ENCODE assay signal across 10 cellular contexts in the genomic region with DNA sequence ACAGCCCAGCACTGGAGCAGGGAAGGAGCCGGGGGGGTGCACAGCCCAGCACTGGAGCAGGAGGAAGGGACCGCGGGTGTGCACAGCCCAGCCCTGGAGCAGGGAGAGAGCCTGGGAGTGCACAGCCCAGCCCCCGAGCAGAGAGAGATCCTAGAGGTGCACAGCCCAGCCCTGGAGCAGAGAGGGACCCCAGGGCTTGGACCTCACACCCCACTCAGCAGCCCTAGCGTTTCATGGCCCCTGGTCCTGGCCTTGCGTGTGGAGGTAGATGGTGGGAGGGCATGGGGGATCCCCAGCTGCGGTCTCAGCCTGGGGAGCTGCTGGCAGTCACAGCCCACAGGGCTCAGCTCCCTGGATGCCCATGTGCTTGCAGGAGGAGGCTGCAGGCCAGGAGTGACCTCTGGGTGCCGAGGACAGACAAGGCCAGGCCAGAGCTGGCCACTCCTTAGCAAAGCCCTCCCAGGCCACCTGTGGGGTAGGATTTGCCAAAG. TPM values are rescaled to one million over a fixed set of nuclear protein-coding genes. Genes with fewer than 3 reads are reported as not detected.
DNase-seq lines count a peak whose midpoint lies in the region; ATAC-seq and TF ChIP-seq lines count a peak whose summit lies in the region.
"Had no signal": no experiment of that assay in that cellular context is flagged by ENCODE, and none has a peak within 500 bp of the region (broad histone marks: within the 10 kb centered on the region; RNA-seq: fewer than 3 reads in every experiment).

No MANE protein-coding gene starts in this region.

- 72% methylated on average over 8 of the region's 8 CpGs; no CpG with 5 or more reads in 1 of the 2 donors for WGBS in upper lobe of left lung, 2 donors

- H3K9ac ChIP-seq in mucosa of stomach (ENCODE audit: low read length), result peak overlapping the region; percentile 43

- H3K36me3 ChIP-seq in mucosa of stomach (ENCODE audit: control insufficient read depth, insufficient read depth, low read length) (no peaks in the 10 kb centered on the region), upper lobe of left lung (peaks cover 0 to 27% (median 8%) of the 10 kb centered on the region in 4 donors)

- H3K9me3 ChIP-seq in mucosa of stomach (ENCODE audit: control insufficient read depth, low read length) (no peaks in the 10 kb centered on the region), upper lobe of left lung (no peaks in the 10 kb centered on the region)

- ATAC-seq in upper lobe of left lung (ENCODE audit: low FRiP score in 2 of 2) (no peak), GM18511 (IDR thresholded peaks at IDR 0.05; ENCODE audit: unreplicated experiment) (no peak)
- ATAC-seq: T-helper 17 cell had no signal

- peak overlapping the region; percentile 99 for H3K27ac ChIP-seq in epithelial cell of prostate
- H3K27ac ChIP-seq in upper lobe of left lung, result peak overlapping the region in 3 of 4 donors; percentile 53 to 83 (median 81)

- H3K4me3 ChIP-seq in mucosa of stomach (ENCODE audit: low read length) (peak overlapping the region; percentile 36), upper lobe of left lung (no peak overlapping the region)

- H3K27me3 ChIP-seq in mucosa of stomach (ENCODE audit: control insufficient read depth, insufficient read depth, low read length), result no peaks in the 10 kb centered on the region
- no peaks in the 10 kb centered on the region for H3K27me3 ChIP-seq in upper lobe of left lung

- TF ChIP-seq EP300 in upper lobe of left lung (IDR thresholded peaks at IDR 0.05), result no peak

- H3K4me1 ChIP-seq in mucosa of stomach (ENCODE audit: control insufficient read depth, insufficient read depth, low read length) (peaks cover 41% of the 10 kb centered on the region), upper lobe of left lung (peaks cover 29 to 44% (median 32%) of the 10 kb centered on the region in 4 donors)

- no peak for TF ChIP-seq CTCF in upper lobe of left lung (IDR thresholded peaks at IDR 0.05)

- DNase-seq in RPMI8226, result peak; percentile 4
- DNase-seq in epithelial cell of prostate (ENCODE audit: low read depth, low spot score), result no peak
- DNase-seq in upper lobe of left lung, result no peak
- no peak for DNase-seq in iPS-NIHi11 (ENCODE audit: low spot score)
- no peak for DNase-seq in stimulated activated CD4-positive, alpha-beta T cell treated with anti-CD3 and anti-CD28 coated beads, Interleukin-4, amount 100 ng/mL, for 4 hours
- DNase-seq: kidney glomerular epithelial cell, NCI-H1436 treated with DMSO at 0.1 percent for 48 hours, T-helper 17 cell had no signal

- TF ChIP-seq POLR2A in upper lobe of left lung (IDR thresholded peaks at IDR 0.05), result no peak

RNA-seq across cellular contexts. Expression of a gene that starts 25.1 kb away (rescaled TPM):
- total RNA-seq in upper lobe of left lung, result 100 to 1,000 TPM; 129 to 299 (median 180) TPM
